ENCODE assay signal across 8 cellular contexts in genomic region chr2:241636983-241637232, GRCh38. TPM values are rescaled to one million over a fixed set of nuclear protein-coding genes. Genes with fewer than 3 reads are reported as not detected.
DNase-seq lines count a peak whose midpoint lies in the region; ATAC-seq and TF ChIP-seq lines count a peak whose summit lies in the region.

A gene with protein sequence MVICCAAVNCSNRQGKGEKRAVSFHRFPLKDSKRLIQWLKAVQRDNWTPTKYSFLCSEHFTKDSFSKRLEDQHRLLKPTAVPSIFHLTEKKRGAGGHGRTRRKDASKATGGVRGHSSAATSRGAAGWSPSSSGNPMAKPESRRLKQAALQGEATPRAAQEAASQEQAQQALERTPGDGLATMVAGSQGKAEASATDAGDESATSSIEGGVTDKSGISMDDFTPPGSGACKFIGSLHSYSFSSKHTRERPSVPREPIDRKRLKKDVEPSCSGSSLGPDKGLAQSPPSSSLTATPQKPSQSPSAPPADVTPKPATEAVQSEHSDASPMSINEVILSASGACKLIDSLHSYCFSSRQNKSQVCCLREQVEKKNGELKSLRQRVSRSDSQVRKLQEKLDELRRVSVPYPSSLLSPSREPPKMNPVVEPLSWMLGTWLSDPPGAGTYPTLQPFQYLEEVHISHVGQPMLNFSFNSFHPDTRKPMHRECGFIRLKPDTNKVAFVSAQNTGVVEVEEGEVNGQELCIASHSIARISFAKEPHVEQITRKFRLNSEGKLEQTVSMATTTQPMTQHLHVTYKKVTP (minus strand): TSS chr2:241637158. CDS start chr2:241637017, 141 bp downstream.

- peak; percentile 62 for ATAC-seq in DND-41 (ENCODE audit: insufficient read depth, low read depth)
- peak; percentile 27 for ATAC-seq in GM19468 (IDR thresholded peaks at IDR 0.05; ENCODE audit: extremely low read depth, unreplicated experiment)
- ATAC-seq in HG03558 (IDR thresholded peaks at IDR 0.05; ENCODE audit: extremely low read depth, unreplicated experiment), result peak; percentile 16

- peaks cover 44% of the 10 kb centered on the region for H3K4me1 ChIP-seq in DND-41 (ENCODE audit: insufficient read depth, low read length)
- no peaks in the 10 kb centered on the region for H3K4me1 ChIP-seq in urinary bladder (ENCODE audit: insufficient read depth)

- no peak for TF ChIP-seq CTCF in DND-41 (IDR thresholded peaks at IDR 0.05; ENCODE audit: borderline replicate concordance, extremely low read depth, low read length, poor library complexity, severe bottlenecking)
- TF ChIP-seq CTCF in epithelial cell of esophagus (IDR thresholded peaks at IDR 0.05; ENCODE audit: insufficient read depth, low read depth, low read length, missing control alignments), result no peak

- no peaks in the 10 kb centered on the region for H3K27me3 ChIP-seq in DND-41 (ENCODE audit: insufficient read depth, low read length, poor library complexity)

- peaks cover 13% of the 10 kb centered on the region for H3K9me3 ChIP-seq in DND-41 (ENCODE audit: insufficient read depth, low read length, severe bottlenecking)

- H3K79me2 ChIP-seq in DND-41 (ENCODE audit: insufficient read depth, low read length), result peaks cover 90% of the 10 kb centered on the region

- no peak for DNase-seq in DND-41
- DNase-seq in activated CD4-positive, CD25-positive, alpha-beta regulatory T cell treated with anti-CD3 and anti-CD28 coated beads, Interleukin-2, amount 50 U/mL, for 16 hours (ENCODE audit: low read depth, low spot score), result peak; percentile 25
- peak; percentile 73 for DNase-seq in epithelial cell of esophagus (ENCODE audit: low read depth)
- no peak for DNase-seq in myocyte (ENCODE audit: low read depth)
- no peak for DNase-seq in putamen (ENCODE audit: low spot score)

- H3K4me3 ChIP-seq in DND-41 (ENCODE audit: low read depth in 1 of 2, low read length in 2 of 2) (peak within 1 kb of the TSS; percentile 78 to 97), epithelial cell of esophagus (ENCODE audit: low read length) (peak within 1 kb of the TSS; percentile 78), urinary bladder (ENCODE audit: low read depth, low read length) (peak within 1 kb of the TSS; percentile 98)

- H3K36me3 ChIP-seq in DND-41 (ENCODE audit: insufficient read depth, low read length), result peaks cover 48% of the 10 kb centered on the region
- H3K36me3 ChIP-seq in urinary bladder (ENCODE audit: insufficient read depth), result no peaks in the 10 kb centered on the region

- WGBS in urinary bladder, result under 1% methylated on average over 42 of the region's 42 CpGs

- peak within 1 kb of the TSS; percentile 92 for H3K9ac ChIP-seq in DND-41 (ENCODE audit: low read depth, low read length)

- peak within 1 kb of the TSS; percentile 95 for H2AFZ ChIP-seq in DND-41 (ENCODE audit: low read depth, low read length)

- peaks cover 29% of the 10 kb centered on the region for H4K20me1 ChIP-seq in DND-41 (ENCODE audit: insufficient read depth, low read length)

- H3K27ac ChIP-seq in DND-41 (ENCODE audit: low read length), result peak within 1 kb of the TSS; percentile 100
- peak within 1 kb of the TSS; percentile 100 for H3K27ac ChIP-seq in urinary bladder (ENCODE audit: low read depth)

- peak within 1 kb of the TSS; percentile 81 for H3K4me2 ChIP-seq in DND-41 (ENCODE audit: insufficient read depth, low read length)

RNA-seq across cellular contexts. Expression of the gene that starts here (rescaled TPM):
- total RNA-seq in myocyte (50.0 and 54.7 TPM in 2 replicates), urinary bladder (18.9 TPM)
- polyA plus RNA-seq in myocyte (2012), result 53.1 TPM
- polyA plus RNA-seq in urinary bladder, result 49.3 TPM

Comparison
In these comparisons a context has a peak if more than half of its experiments do, and no peak if none do; other contexts are left out.
1. DNase-seq: peak in activated CD4-positive, CD25-positive, alpha-beta regulatory T cell treated with anti-CD3 and anti-CD28 coated beads, Interleukin-2, amount 50 U/mL, for 16 hours (single experiment) and epithelial cell of esophagus (single experiment); none in DND-41 (single experiment), myocyte (single experiment) and putamen (single experiment).
2. Peak in every context shown above with its lines, with median percentiles within 50 percentile points of each other: ATAC-seq and H3K4me3 ChIP-seq.